In the genomic region with DNA sequence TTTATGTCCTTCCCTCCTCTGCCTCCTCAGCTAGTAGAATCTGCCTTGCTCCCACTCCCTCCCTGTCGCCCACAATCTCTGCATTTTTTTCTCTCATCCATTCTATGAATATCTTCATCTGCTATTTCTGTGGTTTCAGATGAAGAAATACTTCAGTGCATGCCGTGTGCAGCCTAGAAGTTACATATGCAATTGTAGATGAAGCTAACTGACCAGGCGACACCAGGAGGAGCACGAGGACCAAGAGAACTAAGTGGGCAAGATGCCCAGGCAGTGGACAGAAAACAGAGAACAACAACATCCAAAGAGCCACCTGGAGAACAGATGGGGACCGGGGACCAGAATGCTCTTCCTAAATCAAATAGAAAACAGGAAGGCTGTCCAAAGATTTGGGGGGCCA, we compare ENCODE assay signal across 17 cellular contexts.
A peak's percentile ranks its signal among the peaks of the same experiment; 100 is the strongest.
DNase-seq lines count a peak whose midpoint lies in the region; ATAC-seq and TF ChIP-seq lines count a peak whose summit lies in the region.
"Had no signal": no experiment of that assay in that cellular context is flagged by ENCODE, and none has a peak within 500 bp of the region (broad histone marks: within the 10 kb centered on the region; RNA-seq: fewer than 3 reads in every experiment).

No MANE protein-coding gene starts in this region.

- H3F3A ChIP-seq in GM23248 (ENCODE audit: insufficient read depth): no peaks in the 10 kb centered on the region

- in situ Hi-C loops in GM23248 (cut with MboI): no loop called here

- ATAC-seq in GM18861 (IDR thresholded peaks at IDR 0.05; ENCODE audit: unreplicated experiment) (no peak), HG03460 (IDR thresholded peaks at IDR 0.05; ENCODE audit: unreplicated experiment) (no peak)
- ATAC-seq: left colon; naive thymus-derived CD4-positive, alpha-beta T cell; right cardiac atrium had no signal

- TF ChIP-seq CTCF in fibroblast of the aortic adventitia (IDR thresholded peaks at IDR 0.05; ENCODE audit: insufficient read depth, low read length): no peak

- no peaks in the 10 kb centered on the region for H3K9me2 ChIP-seq in GM23248 (ENCODE audit: insufficient read depth)

- no peaks in the 10 kb centered on the region for H4K20me1 ChIP-seq in GM23248 (ENCODE audit: insufficient read depth)

- no peak overlapping the region; the same call in 1 of the 2 replicates for H2AFZ ChIP-seq in GM23248

- H3K4me3 ChIP-seq in GM23248 (no peak overlapping the region), fibroblast of the aortic adventitia (ENCODE audit: low read depth, low read length) (no peak overlapping the region), skeletal muscle cell (ENCODE audit: low read depth, low read length) (no peak overlapping the region)
- H3K4me3 ChIP-seq: MG63, SJCRH30 had no signal

- no peaks in the 10 kb centered on the region for H3K4me1 ChIP-seq in GM23248 (ENCODE audit: insufficient read depth)
- H3K4me1 ChIP-seq: SJCRH30 had no signal

- H3K9ac ChIP-seq in GM23248: no peak overlapping the region

- peaks cover 18% of the 10 kb centered on the region for H3K27me3 ChIP-seq in GM23248 (replicated peaks; ENCODE audit: insufficient read depth)
- H3K27me3 ChIP-seq: SJCRH30 had no signal

- no peaks in the 10 kb centered on the region for H3K79me2 ChIP-seq in GM23248 (ENCODE audit: insufficient read depth)

- H3K4me2 ChIP-seq in GM23248 (ENCODE audit: unreplicated experiment): no peak overlapping the region

- DNase-seq in GM23248 (peak; percentile 71), RPMI7951 (ENCODE audit: low read depth) (peak; percentile 34), fibroblast of the aortic adventitia (ENCODE audit: low read depth) (peak; percentile 4), skeletal muscle cell (ENCODE audit: low read depth) (peak; percentile 10), hepatic stellate cell (ENCODE audit: low spot score) (no peak)
- DNase-seq: activated gamma-delta T cell treated with Interleukin-2 at 50 U/mL for 16 hours; CD8-positive, alpha-beta memory T cell; H9; left colon; MG63; naive thymus-derived CD4-positive, alpha-beta T cell; NCI-H2171; right cardiac atrium; SJCRH30; stimulated activated naive CD4-positive, alpha-beta T cell had no signal

- H3K9me3 ChIP-seq in GM23248 (ENCODE audit: low read depth): no peaks in the 10 kb centered on the region
- H3K9me3 ChIP-seq: SJCRH30 had no signal

- H3K36me3 ChIP-seq in GM23248 (ENCODE audit: low read depth): no peaks in the 10 kb centered on the region
- H3K36me3 ChIP-seq: MG63, SJCRH30 had no signal

- no peak overlapping the region for H3K27ac ChIP-seq in GM23248
- H3K27ac ChIP-seq: SJCRH30 had no signal

- 4% methylated on average over 5 of the region's 5 CpGs for WGBS in GM23248 (ENCODE audit: low coverage in 1 of 2, low lambda C conversion rate in 2 of 2, missing lambda C conversion rate in 2 of 2), 2 experiments
